In genomic region chr6:116072368-116072767, GRCh38 we compare ENCODE assay signal across 1 cellular context.
A peak's percentile ranks its signal among the peaks of the same experiment; 100 is the strongest.
TF ChIP-seq lines count a peak whose summit lies in the region.

No MANE protein-coding gene starts in this region.

TF ChIP-seq in HepG2, 621 proteins besides CTCF, POLR2A, EP300 and RAD21 (continued from another document and continues in another):
- TF ChIP-seq HHEX (CRISPR knock-in tag; IDR thresholded peaks at IDR 0.05): peak; percentile 30; the same call in 1 of the 2 replicates
- TF ChIP-seq THAP9 (CRISPR knock-in tag; IDR thresholded peaks at IDR 0.05; ENCODE audit: borderline replicate concordance): no peak
- peak; percentile 77 for TF ChIP-seq ARID3A (IDR thresholded peaks at IDR 0.05; ENCODE audit: low read depth, low read length)
- no peak for TF ChIP-seq ARID2 (CRISPR knock-in tag; IDR thresholded peaks at IDR 0.05; ENCODE audit: borderline replicate concordance)
- no peak for TF ChIP-seq ZBTB25 (CRISPR knock-in tag; IDR thresholded peaks at IDR 0.05)
- TF ChIP-seq ZNF839 (CRISPR knock-in tag; IDR thresholded peaks at IDR 0.05; ENCODE audit: borderline replicate concordance): no peak
- TF ChIP-seq HMGA1 (CRISPR knock-in tag; conservative IDR thresholded peaks at IDR 0.05): no peak
- no peak for TF ChIP-seq NFE2 (CRISPR knock-in tag; IDR thresholded peaks at IDR 0.05)
- TF ChIP-seq TP53 (CRISPR knock-in tag; conservative IDR thresholded peaks at IDR 0.05): no peak
- no peak for TF ChIP-seq ZFP36L2 (CRISPR knock-in tag; IDR thresholded peaks at IDR 0.05)
- TF ChIP-seq, protein P1, sequence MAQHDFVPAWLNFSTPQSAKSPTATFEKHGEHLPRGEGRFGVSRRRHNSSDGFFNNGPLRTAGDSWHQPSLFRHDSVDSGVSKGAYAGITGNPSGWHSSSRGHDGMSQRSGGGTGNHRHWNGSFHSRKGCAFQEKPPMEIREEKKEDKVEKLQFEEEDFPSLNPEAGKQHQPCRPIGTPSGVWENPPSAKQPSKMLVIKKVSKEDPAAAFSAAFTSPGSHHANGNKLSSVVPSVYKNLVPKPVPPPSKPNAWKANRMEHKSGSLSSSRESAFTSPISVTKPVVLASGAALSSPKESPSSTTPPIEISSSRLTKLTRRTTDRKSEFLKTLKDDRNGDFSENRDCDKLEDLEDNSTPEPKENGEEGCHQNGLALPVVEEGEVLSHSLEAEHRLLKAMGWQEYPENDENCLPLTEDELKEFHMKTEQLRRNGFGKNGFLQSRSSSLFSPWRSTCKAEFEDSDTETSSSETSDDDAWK (CRISPR knock-in tag; IDR thresholded peaks at IDR 0.05): no peak
- TF ChIP-seq, protein P2, sequence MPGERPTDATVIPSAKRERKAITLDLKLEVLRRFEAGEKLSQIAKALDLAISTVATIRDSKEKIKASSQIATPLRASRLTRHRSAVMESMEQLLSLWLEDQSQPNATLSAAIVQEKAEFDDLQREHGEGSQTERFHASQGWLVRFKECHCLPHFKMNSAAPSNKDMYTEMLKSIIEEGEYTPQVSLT (CRISPR knock-in tag; IDR thresholded peaks at IDR 0.05; ENCODE audit: borderline replicate concordance, low read depth): no peak
- no peak for TF ChIP-seq AFF4 (CRISPR knock-in tag; IDR thresholded peaks at IDR 0.05)
- peak; percentile 60; the same call in 1 of the 2 replicates for TF ChIP-seq GABPB1 (CRISPR knock-in tag; IDR thresholded peaks at IDR 0.05)
- no peak for TF ChIP-seq ZNF251 (CRISPR knock-in tag; IDR thresholded peaks at IDR 0.05)
- no peak for TF ChIP-seq ZBTB46 (CRISPR knock-in tag; IDR thresholded peaks at IDR 0.05; ENCODE audit: borderline replicate concordance)
- TF ChIP-seq ZMAT5 (CRISPR knock-in tag; IDR thresholded peaks at IDR 0.05; ENCODE audit: borderline replicate concordance, low read depth): no peak
- no peak for TF ChIP-seq SIN3A (IDR thresholded peaks at IDR 0.05; ENCODE audit: borderline replicate concordance, low read depth, low read length)
- TF ChIP-seq SMAD1 (CRISPR knock-in tag; IDR thresholded peaks at IDR 0.05; ENCODE audit: borderline replicate concordance, low read depth): no peak
- no peak for TF ChIP-seq IRX3 (CRISPR knock-in tag; IDR thresholded peaks at IDR 0.05; ENCODE audit: borderline replicate concordance, low read depth)
- TF ChIP-seq ZNF350 (CRISPR knock-in tag; IDR thresholded peaks at IDR 0.05; ENCODE audit: borderline replicate concordance, low read depth): no peak
- TF ChIP-seq ZNF549 (CRISPR knock-in tag; IDR thresholded peaks at IDR 0.05): no peak
- no peak for TF ChIP-seq ZNF572 (CRISPR knock-in tag; IDR thresholded peaks at IDR 0.05)
- no peak for TF ChIP-seq ZNF383 (CRISPR knock-in tag; IDR thresholded peaks at IDR 0.05; ENCODE audit: borderline replicate concordance)
- TF ChIP-seq, protein P3, sequence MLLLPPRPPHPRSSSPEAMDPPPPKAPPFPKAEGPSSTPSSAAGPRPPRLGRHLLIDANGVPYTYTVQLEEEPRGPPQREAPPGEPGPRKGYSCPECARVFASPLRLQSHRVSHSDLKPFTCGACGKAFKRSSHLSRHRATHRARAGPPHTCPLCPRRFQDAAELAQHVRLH (CRISPR knock-in tag; IDR thresholded peaks at IDR 0.05; ENCODE audit: borderline replicate concordance, low read depth): no peak
- no peak for TF ChIP-seq ZNF776 (CRISPR knock-in tag; IDR thresholded peaks at IDR 0.05)
- no peak for TF ChIP-seq ZNF230 (CRISPR knock-in tag; IDR thresholded peaks at IDR 0.05)
- 0 out of 2 replicates have a peak, but pooled peaks have one; percentile 20 for TF ChIP-seq LCORL (IDR thresholded peaks at IDR 0.05)
- no peak for TF ChIP-seq LCORL (CRISPR knock-in tag; IDR thresholded peaks at IDR 0.05)
- TF ChIP-seq CEBPB (IDR thresholded peaks at IDR 0.05; ENCODE audit: borderline replicate concordance, low read depth, low read length): peak; percentile 89
- TF ChIP-seq ZNF597 (CRISPR knock-in tag; IDR thresholded peaks at IDR 0.05): no peak
- no peak for TF ChIP-seq ZNF446 (CRISPR knock-in tag; IDR thresholded peaks at IDR 0.05)
- TF ChIP-seq, protein P4, sequence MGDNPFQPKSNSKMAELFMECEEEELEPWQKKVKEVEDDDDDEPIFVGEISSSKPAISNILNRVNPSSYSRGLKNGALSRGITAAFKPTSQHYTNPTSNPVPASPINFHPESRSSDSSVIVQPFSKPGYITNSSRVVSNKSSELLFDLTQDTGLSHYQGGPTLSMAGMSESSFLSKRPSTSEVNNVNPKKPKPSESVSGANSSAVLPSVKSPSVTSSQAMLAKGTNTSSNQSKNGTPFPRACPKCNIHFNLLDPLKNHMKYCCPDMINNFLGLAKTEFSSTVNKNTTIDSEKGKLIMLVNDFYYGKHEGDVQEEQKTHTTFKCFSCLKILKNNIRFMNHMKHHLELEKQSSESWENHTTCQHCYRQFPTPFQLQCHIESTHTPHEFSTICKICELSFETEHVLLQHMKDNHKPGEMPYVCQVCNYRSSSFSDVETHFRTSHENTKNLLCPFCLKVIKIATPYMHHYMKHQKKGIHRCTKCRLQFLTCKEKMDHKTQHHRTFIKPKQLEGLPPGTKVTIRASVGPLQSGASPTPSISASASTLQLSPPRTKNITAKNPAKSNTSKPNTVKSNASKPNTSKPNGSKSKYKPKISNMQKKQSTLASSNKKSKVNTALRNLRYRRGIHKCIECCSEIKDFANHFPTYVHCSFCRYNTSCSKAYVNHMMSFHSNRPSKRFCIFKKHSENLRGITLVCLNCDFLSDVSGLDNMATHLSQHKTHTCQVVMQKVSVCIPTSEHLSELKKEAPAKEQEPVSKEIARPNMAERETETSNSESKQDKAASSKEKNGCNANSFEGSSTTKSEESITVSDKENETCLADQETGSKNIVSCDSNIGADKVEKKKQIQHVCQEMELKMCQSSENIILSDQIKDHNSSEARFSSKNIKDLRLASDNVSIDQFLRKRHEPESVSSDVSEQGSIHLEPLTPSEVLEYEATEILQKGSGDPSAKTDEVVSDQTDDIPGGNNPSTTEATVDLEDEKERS (CRISPR knock-in tag; IDR thresholded peaks at IDR 0.05): no peak
- no peak for TF ChIP-seq RFXAP (CRISPR knock-in tag; IDR thresholded peaks at IDR 0.05; ENCODE audit: borderline replicate concordance)
- TF ChIP-seq BCL3 (CRISPR knock-in tag; IDR thresholded peaks at IDR 0.05): no peak
- no peak for TF ChIP-seq PREB (CRISPR knock-in tag; IDR thresholded peaks at IDR 0.05)
- no peak for TF ChIP-seq ZNF576 (CRISPR knock-in tag; IDR thresholded peaks at IDR 0.05)
- no peak for TF ChIP-seq MATR3 (CRISPR knock-in tag; IDR thresholded peaks at IDR 0.05)
